1 cellular context compared by ENCODE assay signal in genomic region chr22:20937031-20937793, GRCh38.
TF ChIP-seq lines count a peak whose summit lies in the region.

No MANE protein-coding gene starts in this region.

TF ChIP-seq in GM23338, 12 proteins besides CTCF, POLR2A, EP300 and RAD21 (continued from another document):
- TF ChIP-seq ZNF462 (CRISPR knock-in tag; IDR thresholded peaks at IDR 0.05) = no peak
- TF ChIP-seq JUNB (IDR thresholded peaks at IDR 0.05; ENCODE audit: unreplicated experiment) = no peak
- TF ChIP-seq REST (IDR thresholded peaks at IDR 0.05; ENCODE audit: unreplicated experiment) = no peak
- TF ChIP-seq ETS1 (IDR thresholded peaks at IDR 0.05) = no peak
